1 cellular context compared by ENCODE assay signal in genomic region chr6:14642106-14642505, GRCh38.
TF ChIP-seq lines count a peak whose summit lies in the region.

No MANE protein-coding gene starts in this region.

TF ChIP-seq in GM23338, 12 proteins besides CTCF, POLR2A, EP300 and RAD21 (continued from another document):
- TF ChIP-seq, protein P1, sequence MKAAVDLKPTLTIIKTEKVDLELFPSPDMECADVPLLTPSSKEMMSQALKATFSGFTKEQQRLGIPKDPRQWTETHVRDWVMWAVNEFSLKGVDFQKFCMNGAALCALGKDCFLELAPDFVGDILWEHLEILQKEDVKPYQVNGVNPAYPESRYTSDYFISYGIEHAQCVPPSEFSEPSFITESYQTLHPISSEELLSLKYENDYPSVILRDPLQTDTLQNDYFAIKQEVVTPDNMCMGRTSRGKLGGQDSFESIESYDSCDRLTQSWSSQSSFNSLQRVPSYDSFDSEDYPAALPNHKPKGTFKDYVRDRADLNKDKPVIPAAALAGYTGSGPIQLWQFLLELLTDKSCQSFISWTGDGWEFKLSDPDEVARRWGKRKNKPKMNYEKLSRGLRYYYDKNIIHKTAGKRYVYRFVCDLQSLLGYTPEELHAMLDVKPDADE (IDR thresholded peaks at IDR 0.05) = no peak
- no peak for TF ChIP-seq ZNF114 (CRISPR knock-in tag; IDR thresholded peaks at IDR 0.05)
- TF ChIP-seq EZH2 (IDR thresholded peaks at IDR 0.05; ENCODE audit: low read depth, unreplicated experiment) = no peak
- no peak for TF ChIP-seq POLR2AphosphoS5 (IDR thresholded peaks at IDR 0.05; ENCODE audit: low read depth)
- TF ChIP-seq STAT1 (IDR thresholded peaks at IDR 0.05; ENCODE audit: unreplicated experiment) = no peak
- no peak for TF ChIP-seq EZH2phosphoT487 (IDR thresholded peaks at IDR 0.05; ENCODE audit: unreplicated experiment)
- TF ChIP-seq NANOG (IDR thresholded peaks at IDR 0.05; ENCODE audit: borderline replicate concordance) = no peak
- no peak for TF ChIP-seq ZNF331 (CRISPR knock-in tag; IDR thresholded peaks at IDR 0.05; ENCODE audit: low read depth)
- TF ChIP-seq, protein P2, sequence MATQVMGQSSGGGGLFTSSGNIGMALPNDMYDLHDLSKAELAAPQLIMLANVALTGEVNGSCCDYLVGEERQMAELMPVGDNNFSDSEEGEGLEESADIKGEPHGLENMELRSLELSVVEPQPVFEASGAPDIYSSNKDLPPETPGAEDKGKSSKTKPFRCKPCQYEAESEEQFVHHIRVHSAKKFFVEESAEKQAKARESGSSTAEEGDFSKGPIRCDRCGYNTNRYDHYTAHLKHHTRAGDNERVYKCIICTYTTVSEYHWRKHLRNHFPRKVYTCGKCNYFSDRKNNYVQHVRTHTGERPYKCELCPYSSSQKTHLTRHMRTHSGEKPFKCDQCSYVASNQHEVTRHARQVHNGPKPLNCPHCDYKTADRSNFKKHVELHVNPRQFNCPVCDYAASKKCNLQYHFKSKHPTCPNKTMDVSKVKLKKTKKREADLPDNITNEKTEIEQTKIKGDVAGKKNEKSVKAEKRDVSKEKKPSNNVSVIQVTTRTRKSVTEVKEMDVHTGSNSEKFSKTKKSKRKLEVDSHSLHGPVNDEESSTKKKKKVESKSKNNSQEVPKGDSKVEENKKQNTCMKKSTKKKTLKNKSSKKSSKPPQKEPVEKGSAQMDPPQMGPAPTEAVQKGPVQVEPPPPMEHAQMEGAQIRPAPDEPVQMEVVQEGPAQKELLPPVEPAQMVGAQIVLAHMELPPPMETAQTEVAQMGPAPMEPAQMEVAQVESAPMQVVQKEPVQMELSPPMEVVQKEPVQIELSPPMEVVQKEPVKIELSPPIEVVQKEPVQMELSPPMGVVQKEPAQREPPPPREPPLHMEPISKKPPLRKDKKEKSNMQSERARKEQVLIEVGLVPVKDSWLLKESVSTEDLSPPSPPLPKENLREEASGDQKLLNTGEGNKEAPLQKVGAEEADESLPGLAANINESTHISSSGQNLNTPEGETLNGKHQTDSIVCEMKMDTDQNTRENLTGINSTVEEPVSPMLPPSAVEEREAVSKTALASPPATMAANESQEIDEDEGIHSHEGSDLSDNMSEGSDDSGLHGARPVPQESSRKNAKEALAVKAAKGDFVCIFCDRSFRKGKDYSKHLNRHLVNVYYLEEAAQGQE (IDR thresholded peaks at IDR 0.05; ENCODE audit: unreplicated experiment) = no peak
- TF ChIP-seq ZNF462 (CRISPR knock-in tag; IDR thresholded peaks at IDR 0.05) = no peak
- TF ChIP-seq JUNB (IDR thresholded peaks at IDR 0.05; ENCODE audit: unreplicated experiment) = no peak
